ENCODE assay signal across 7 cellular contexts in genomic region chr5:82349651-82350050, GRCh38.
DNase-seq lines count a peak whose midpoint lies in the region; FAIRE-seq and TF ChIP-seq lines count a peak whose summit lies in the region.

No MANE protein-coding gene starts in this region.

- no peaks in the 10 kb centered on the region for H4K20me1 ChIP-seq in keratinocyte (ENCODE audit: control insufficient read depth, extremely low read depth, insufficient read depth, low read length)

- FAIRE-seq in keratinocyte (lab: Jason Lieb, UNC), result no peak
- FAIRE-seq in HTR-8/SVneo (lab: Jason Lieb, UNC), result no peak

- H3K27me3 ChIP-seq in keratinocyte (ENCODE audit: control insufficient read depth, extremely low read depth, insufficient read depth, low read length) (no peaks in the 10 kb centered on the region), uterus (no peaks in the 10 kb centered on the region), sigmoid colon (no peaks in the 10 kb centered on the region)

- DNase-seq in GDM1 (lab: John Stamatoyannopoulos, UW) (peak; percentile 31), Kasumi-1 (lab: John Stamatoyannopoulos, UW) (peak; percentile 29 to 52), activated T-cell treated with anti-CD3 and anti-CD28 coated beads for 48 hours (ENCODE audit: low read depth) (peak; percentile 34), keratinocyte (ENCODE audit: low read depth, low spot score) (no peak), uterus (no peak), HTR-8/SVneo (ENCODE audit: insufficient read length, low spot score) (no peak), sigmoid colon (no peak)

- H3K9ac ChIP-seq in keratinocyte (ENCODE audit: control insufficient read depth, extremely low read depth, insufficient read depth, low read length), result no peak overlapping the region

- H3K36me3 ChIP-seq in keratinocyte (ENCODE audit: control insufficient read depth in 2 of 2, extremely low read depth in 1 of 2, insufficient read depth in 2 of 2, low read length in 2 of 2) (no peaks in the 10 kb centered on the region), uterus (no peaks in the 10 kb centered on the region), sigmoid colon (no peaks in the 10 kb centered on the region)

- H3K9me3 ChIP-seq in keratinocyte (ENCODE audit: control insufficient read depth, low read depth, low read length) (no peaks in the 10 kb centered on the region), uterus (no peaks in the 10 kb centered on the region), sigmoid colon (no peaks in the 10 kb centered on the region)

- H3K4me3 ChIP-seq in keratinocyte (ENCODE audit: control insufficient read depth in 2 of 3, extremely low read depth in 1 of 3, insufficient read depth in 2 of 3, low read depth in 1 of 3, low read length in 3 of 3), result no peak overlapping the region
- H3K4me3 ChIP-seq in uterus, result no peak overlapping the region
- no peak overlapping the region for H3K4me3 ChIP-seq in sigmoid colon

- TF ChIP-seq POLR2A in uterus (IDR thresholded peaks at IDR 0.05) (no peak), sigmoid colon (IDR thresholded peaks at IDR 0.05) (no peak)

- H3K9me1 ChIP-seq in keratinocyte (ENCODE audit: control insufficient read depth, extremely low read depth, insufficient read depth, low read length), result no peaks in the 10 kb centered on the region

- no peak for TF ChIP-seq EP300 in sigmoid colon (IDR thresholded peaks at IDR 0.05)

- WGBS in sigmoid colon, 2 donors, result 88 to 90% methylated on average over 4 of the region's 4 CpGs

- H2AFZ ChIP-seq in keratinocyte (ENCODE audit: control insufficient read depth, low read length), result no peak overlapping the region

- H3K27ac ChIP-seq in keratinocyte (ENCODE audit: control insufficient read depth, insufficient read depth, low read length) (no peak overlapping the region), uterus (no peak overlapping the region), sigmoid colon (no peak overlapping the region)

- no peaks in the 10 kb centered on the region for H3K79me2 ChIP-seq in keratinocyte (ENCODE audit: control insufficient read depth, insufficient read depth, low read length)

- intact Hi-C loops in uterus (cut with DNase I; ENCODE audit: low total_unique reads) (no loop called here), sigmoid colon (cut with DNase I) (loop anchor here (5.0 kb wide), 1 partner anchor 1123 kb away; the partner anchor contains the start of gene VCAN)

- dilution Hi-C loops in keratinocyte (cut with MboI; ENCODE audit: extremely low pct_ligation_motif_present, low sequenced_read_pairs), result no loop called here

- H3K4me1 ChIP-seq in keratinocyte (ENCODE audit: control insufficient read depth, extremely low read depth, insufficient read depth, low read length) (peaks cover 8% of the 10 kb centered on the region), uterus (no peaks in the 10 kb centered on the region), sigmoid colon (peaks cover 0 to 11% (median 6%) of the 10 kb centered on the region in 4 donors)

- peak; percentile 54 to 65 (median 54) for TF ChIP-seq CTCF in keratinocyte (optimal IDR thresholded peaks at IDR 0.05 in 1 of 3, IDR thresholded peaks at IDR 0.05 in 1 of 3, conservative IDR thresholded peaks at IDR 0.05 in 1 of 3; ENCODE audit: extremely low read depth in 1 of 3, insufficient read depth in 2 of 3, low read length in 3 of 3)
- TF ChIP-seq CTCF in uterus (IDR thresholded peaks at IDR 0.05), result no peak
- TF ChIP-seq CTCF in sigmoid colon (IDR thresholded peaks at IDR 0.05), result no peak

- no peak overlapping the region for H3K4me2 ChIP-seq in keratinocyte (ENCODE audit: control insufficient read depth, extremely low read depth, insufficient read depth, low read depth, low read length)

Comparison
In these comparisons a context has a peak if more than half of its experiments do, and no peak if none do; other contexts are left out.
1. DNase-seq: peak in GDM1 (single experiment), Kasumi-1 (2 of 2) and activated T-cell treated with anti-CD3 and anti-CD28 coated beads for 48 hours (single experiment); none in keratinocyte (single experiment), uterus (0 of 2), HTR-8/SVneo (single experiment) and sigmoid colon (single experiment).
2. CTCF ChIP-seq: peak in keratinocyte (3 of 3); none in uterus (0 of 4) and sigmoid colon (0 of 4).